Comparison of ENCODE assay signal across 1 cellular context in genomic region chr7:149459201-149459539, GRCh38.
TF ChIP-seq lines count a peak whose summit lies in the region.

No MANE protein-coding gene starts in this region.

TF ChIP-seq in GM23338, 12 proteins besides CTCF, POLR2A, EP300 and RAD21 (continued from another document):
- TF ChIP-seq ETS1 (IDR thresholded peaks at IDR 0.05), result no peak
- TF ChIP-seq STAT1 (IDR thresholded peaks at IDR 0.05; ENCODE audit: unreplicated experiment), result no peak
